ENCODE assay signal across 1 cellular context in genomic region chr9:70792796-70793195, GRCh38.
TF ChIP-seq lines count a peak whose summit lies in the region.

No MANE protein-coding gene starts in this region.

TF ChIP-seq in K562, 482 proteins besides CTCF, POLR2A, EP300 and RAD21 (continued from another document):
- no peak for TF ChIP-seq ZNF407 (IDR thresholded peaks at IDR 0.05; ENCODE audit: low read depth)
- TF ChIP-seq MAFK (IDR thresholded peaks at IDR 0.05; ENCODE audit: low read length): peak; percentile 18; the same call in 1 of the 2 replicates
